Comparison of ENCODE assay signal across 8 cellular contexts in the genomic region with DNA sequence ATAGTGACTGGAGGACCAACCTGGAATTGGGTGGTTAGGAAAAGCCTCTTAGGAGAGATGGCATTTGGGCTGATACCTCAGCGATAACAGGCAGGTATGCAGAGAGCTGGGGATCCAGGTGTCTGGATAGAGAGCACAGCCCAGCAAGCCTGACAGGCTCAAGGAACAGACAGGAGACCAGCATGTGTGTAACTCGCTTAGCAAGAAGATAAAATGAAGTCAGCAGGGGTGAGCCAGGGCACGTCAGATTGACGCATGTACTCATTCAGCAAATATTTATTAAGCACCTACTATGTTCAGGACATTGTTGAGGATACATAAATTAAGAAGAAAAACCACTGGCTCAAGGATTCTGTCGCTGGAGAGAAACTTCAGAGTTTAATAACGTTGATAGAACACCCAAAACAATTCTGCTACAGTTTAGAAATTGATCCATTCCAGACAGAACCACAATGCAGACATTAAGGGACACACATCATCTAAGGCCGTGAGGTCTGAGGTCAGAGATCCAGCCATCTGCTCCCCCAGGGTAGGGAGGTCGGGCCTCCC. TPM values are rescaled to one million over a fixed set of nuclear protein-coding genes. Genes with fewer than 3 reads are reported as not detected.
DNase-seq lines count a peak whose midpoint lies in the region; ATAC-seq, FAIRE-seq and TF ChIP-seq lines count a peak whose summit lies in the region.

No MANE protein-coding gene starts in this region.

- no peak overlapping the region for H2AFZ ChIP-seq in HCT116 (ENCODE audit: low read depth, low read length, poor library complexity, severe bottlenecking)
- peak overlapping the region; percentile 90 for H2AFZ ChIP-seq in K562 (ENCODE audit: low read depth, low read length)

- H4K20me1 ChIP-seq in HCT116 (ENCODE audit: insufficient read depth): no peaks in the 10 kb centered on the region
- H4K20me1 ChIP-seq in K562 (replicated peaks; ENCODE audit: control insufficient read depth, insufficient read depth, low read length): no peaks in the 10 kb centered on the region

- WGBS in K562 (ENCODE audit: insufficient coverage, low coverage, missing lambda C conversion rate): 12% methylated on average over 8 of the region's 8 CpGs

- RAD21 ChIA-PET in HCT116 (lab: Charles Lee; ENCODE audit: low non-redundant PET in 1 of 2, low total read pairs in 2 of 2, uncharacterized antibody in 2 of 2, unreplicated experiment in 2 of 2): no interaction called here

- TF ChIP-seq POLR2A in HCT116 (IDR thresholded peaks at IDR 0.05; ENCODE audit: borderline replicate concordance, extremely low read depth, insufficient read depth, insufficient read length) (no peak), K562 (conservative IDR thresholded peaks at IDR 0.05) (no peak), vagina (IDR thresholded peaks at IDR 0.05) (no peak)

- no peaks in the 10 kb centered on the region for H3K9me2 ChIP-seq in HCT116 (ENCODE audit: insufficient read depth)

- H3K4me2 ChIP-seq in HCT116 (ENCODE audit: low read length) (peak overlapping the region; percentile 95), K562 (ENCODE audit: insufficient read depth, low read length) (peak overlapping the region; percentile 77)

- BruUV-seq in HCT116 (replicated peaks; lab: Mats Ljungman, UMichigan) (TSS peak; percentile 90), K562 (replicated peaks; lab: Mats Ljungman, UMichigan) (TSS peak; percentile 88)

- H3K79me2 ChIP-seq in HCT116 (ENCODE audit: insufficient read depth, low read length) (no peaks in the 10 kb centered on the region), K562 (ENCODE audit: control insufficient read depth, insufficient read depth, low read length) (peaks cover 3% of the 10 kb centered on the region; the same call in 1 of the 3 replicates)

- no peak for TF ChIP-seq RAD21 in HCT116 (IDR thresholded peaks at IDR 0.05; ENCODE audit: low read depth)
- no peak for TF ChIP-seq RAD21 in K562 (CRISPR knock-in tag; conservative IDR thresholded peaks at IDR 0.05 in 1 of 2, IDR thresholded peaks at IDR 0.05 in 1 of 2)

- POLR2A ChIA-PET in HCT116 (lab: Charles Lee) (no interaction called here), K562 (lab: Yijun Ruan, JAX) (no interaction called here)

- FAIRE-seq in K562 (lab: Jason Lieb, UNC): no peak

- H3K36me3 ChIP-seq in HCT116 (ENCODE audit: control insufficient read depth in 1 of 2, insufficient read depth in 2 of 2, low read length in 2 of 2) (no peaks in the 10 kb centered on the region), K562 (ENCODE audit: control insufficient read depth, insufficient read depth, low read length) (no peaks in the 10 kb centered on the region), lower lobe of right lung (no peaks in the 10 kb centered on the region), vagina (no peaks in the 10 kb centered on the region)

- peak overlapping the region; percentile 73 for H3K9ac ChIP-seq in HCT116 (ENCODE audit: low read length)
- H3K9ac ChIP-seq in K562 (ENCODE audit: insufficient read depth in 1 of 2, low read depth in 2 of 2, low read length in 2 of 2): peak overlapping the region; percentile 65 to 94

- H3K4me3 ChIP-seq in HCT116 (replicated peaks in 1 of 2; ENCODE audit: low read depth in 1 of 2, low read length in 2 of 2) (peak overlapping the region; percentile 61 to 69), K562 (peak overlapping the region; percentile 49), lower lobe of right lung (peak overlapping the region; percentile 74), vagina (peak overlapping the region; percentile 54 to 72)

- H3K27ac ChIP-seq in HCT116 (ENCODE audit: low read depth, low read length): peak overlapping the region; percentile 93
- peak overlapping the region; percentile 41; the same call in 2 of the 3 replicates for H3K27ac ChIP-seq in K562 (ENCODE audit: extremely low read depth, low read depth, low read length)
- peak overlapping the region; percentile 99 for H3K27ac ChIP-seq in lower lobe of right lung
- H3K27ac ChIP-seq in vagina: peak overlapping the region; percentile 97

- no peaks in the 10 kb centered on the region for H3K9me1 ChIP-seq in K562 (ENCODE audit: control insufficient read depth, insufficient read depth, low read length)

- H3K9me3 ChIP-seq in HCT116 (ENCODE audit: control insufficient read depth in 1 of 2, insufficient read depth in 1 of 2, low read depth in 1 of 2, low read length in 2 of 2) (no peaks in the 10 kb centered on the region), K562 (replicated peaks; ENCODE audit: control insufficient read depth, insufficient read depth, low read depth, low read length) (no peaks in the 10 kb centered on the region), lower lobe of right lung (no peaks in the 10 kb centered on the region), vagina (no peaks in the 10 kb centered on the region)

- DNase-seq in A172 (ENCODE audit: low spot score): peak; percentile 26
- no peak for DNase-seq in HCT116 (ENCODE audit: low read depth, low spot score)
- DNase-seq in K562 (ENCODE audit: extremely low read depth in 1 of 4, low spot score in 3 of 4): peak in 1 of 4 experiments; percentile 21
- no peak for DNase-seq in lower lobe of right lung
- no peak for DNase-seq in vagina (ENCODE audit: extremely low spot score in 2 of 2)
- no peak for DNase-seq in NCI-H2107 (lab: John Stamatoyannopoulos, UW)

- in situ Hi-C loops in K562 (cut with MboI): no loop called here

- CTCF ChIA-PET in HCT116 (lab: Charles Lee) (no interaction called here), K562 (lab: Yijun Ruan, JAX; ENCODE audit: low intra/inter-chr PET ratio) (no interaction called here)

- TF ChIP-seq CTCF in HCT116 (IDR thresholded peaks at IDR 0.05 in 2 of 3, conservative IDR thresholded peaks at IDR 0.05 in 1 of 3; ENCODE audit: borderline replicate concordance in 1 of 3, insufficient read depth in 1 of 3, low read depth in 2 of 3, low read length in 2 of 3) (no peak), K562 (IDR thresholded peaks at IDR 0.05 in 2 of 3, conservative IDR thresholded peaks at IDR 0.05 in 1 of 3; ENCODE audit: insufficient read depth in 2 of 3, low read depth in 1 of 3, low read length in 3 of 3) (no peak), lower lobe of right lung (IDR thresholded peaks at IDR 0.05) (no peak), vagina (IDR thresholded peaks at IDR 0.05) (no peak)

- H3K27me3 ChIP-seq in HCT116 (ENCODE audit: insufficient read depth, low read length) (peaks cover 10% of the 10 kb centered on the region; the same call in 1 of the 2 replicates), K562 (ENCODE audit: control insufficient read depth in 2 of 2, insufficient read depth in 2 of 2, low read length in 2 of 2) (peaks cover 14 to 23% of the 10 kb centered on the region in 2 experiments), lower lobe of right lung (ENCODE audit: low read depth) (no peaks in the 10 kb centered on the region), vagina (no peaks in the 10 kb centered on the region)

- ATAC-seq in HCT116 (peak; percentile 16), K562 (peak; percentile 12), lower lobe of right lung (peak in 1 of 2 donors; percentile 9), GM19455 (IDR thresholded peaks at IDR 0.05; ENCODE audit: unreplicated experiment) (no peak), GM21723 (IDR thresholded peaks at IDR 0.05; ENCODE audit: unreplicated experiment) (no peak)

- intact Hi-C loops in HCT116 (cut with micrococcal nuclease): loop anchor here (5.0 kb wide), 1 partner anchor 116 kb away; no protein-coding TSS in a partner anchor
- intact Hi-C loops in K562 (cut with micrococcal nuclease): loop anchor here (5.0 kb wide), 1 partner anchor 116 kb away; no protein-coding TSS in a partner anchor
- intact Hi-C loops in lower lobe of right lung (cut with DNase I): no loop called here
- intact Hi-C loops in vagina (cut with DNase I): no loop called here

- TF ChIP-seq EP300 in K562 (IDR thresholded peaks at IDR 0.05; ENCODE audit: low read length): no peak

- peaks cover 11 to 17% of the 10 kb centered on the region in 2 experiments; a peak in 3 of 4 replicates for H3K4me1 ChIP-seq in HCT116 (ENCODE audit: control insufficient read depth in 1 of 2, insufficient read depth in 2 of 2, low read length in 2 of 2)
- peaks cover 11 to 21% of the 10 kb centered on the region in 2 experiments; a peak in 4 of 5 replicates for H3K4me1 ChIP-seq in K562 (replicated peaks in 1 of 2; ENCODE audit: control insufficient read depth in 2 of 2, insufficient read depth in 2 of 2, low read length in 2 of 2)
- peaks cover 37% of the 10 kb centered on the region for H3K4me1 ChIP-seq in lower lobe of right lung
- peaks cover 30% of the 10 kb centered on the region for H3K4me1 ChIP-seq in vagina

TF ChIP-seq in K562, 482 proteins besides CTCF, POLR2A, EP300 and RAD21 (continues in another document):
- TF ChIP-seq POLR2G (IDR thresholded peaks at IDR 0.05; ENCODE audit: low read depth, low read length) (no peak), ZNF830 (CRISPR knock-in tag; IDR thresholded peaks at IDR 0.05) (0 out of 2 replicates have a peak, but pooled peaks have one; percentile 20), MCM3 (IDR thresholded peaks at IDR 0.05) (no peak), ZKSCAN1 (IDR thresholded peaks at IDR 0.05; ENCODE audit: low read depth, low read length) (peak; percentile 88)

RNA-seq across cellular contexts. Expression of gene DUSP22, which starts 1.1 kb away (rescaled TPM):
- total RNA-seq in A172 (2014; rRNA removed; shearing (Covaris generic)): 19.5 and 29.5 TPM in 2 replicates
- total RNA-seq in HCT116 (2021; ENCODE audit: unreplicated experiment) (19.2 TPM), K562 (2014; rRNA removed) (11.8 and 14.0 TPM in 2 replicates), K562 (2014; rRNA removed; fragmentation: Illumina TruSeq; extraction: Trizol) (10.3 and 12.3 TPM in 2 replicates), K562 (2015; rRNA removed; fragmentation: Illumina TruSeq; extraction: Trizol) (10.0 TPM in 2 replicates), K562 (2021) (19.4 TPM in 2 replicates), lower lobe of right lung (66.4 TPM), vagina (57.5 TPM)
- 15.2 and 16.3 TPM in 2 replicates for polyA plus RNA-seq in HCT116 (2012)
- total RNA-seq in K562 (2011; cell fraction: chromatin; rRNA removed; ENCODE audit: low replicate concordance): 24.8 and 31.0 TPM in 2 replicates
- 15.9 and 18.3 TPM in 2 replicates for total RNA-seq in K562 (2011; cell fraction: nucleolus; rRNA removed)
- total RNA-seq in K562 (2011; cell fraction: nucleoplasm; rRNA removed): 24.7 and 35.4 TPM in 2 replicates
- polyA plus RNA-seq in K562 (2011; rRNA removed) (10.4 and 14.3 TPM in 2 replicates), K562 (2014; fragmentation: Illumina TruSeq; extraction: Trizol) (13.8 and 14.4 TPM in 2 replicates), K562 (2014; fragmentation: Nextera tagmentation; extraction: Ambion mirVana) (1 to 10 TPM; 9.3 to 9.6 TPM), K562 (2014; rRNA removed) (14.7 and 17.5 TPM in 2 replicates)
- 9.5 and 14.9 TPM in 2 replicates for polyA plus RNA-seq in K562 (2011; cell fraction: cytosol; rRNA removed)
- 50.7 and 53.8 TPM in 2 replicates for polyA plus RNA-seq in K562 (2011; cell fraction: nucleus; rRNA removed)
- 16.9 and 37.3 TPM in 2 replicates for polyA plus RNA-seq in K562 (2012)
- polyA minus RNA-seq in K562 (2011; rRNA and poly(A)+ RNA removed): 7.9 and 8.9 TPM in 2 replicates
- polyA minus RNA-seq in K562 (2011; cell fraction: cytosol; rRNA and poly(A)+ RNA removed): 5.4 and 9.0 TPM in 2 replicates
- polyA minus RNA-seq in K562 (2011; cell fraction: nucleus; rRNA and poly(A)+ RNA removed): 10.0 and 16.2 TPM in 2 replicates

Comparison
In these comparisons a context has a peak if more than half of its experiments do, and no peak if none do; other contexts are left out.
1. ATAC-seq: peak in HCT116 (single experiment) and K562 (single experiment); none in GM19455 (single experiment) and GM21723 (single experiment).
2. H3K27ac ChIP-seq: peak in every context shown above with its lines; median percentile 99 in lower lobe of right lung; 97 in vagina; 93 in HCT116; 41 in K562.
3. intact Hi-C loops: an anchor here in HCT116 (5.0 kb wide) and K562 (5.0 kb wide); none called in lower lobe of right lung and vagina.
4. Peak in every context shown above with its lines, with median percentiles within 50 percentile points of each other: H3K4me3 ChIP-seq.